ENCODE assay signal across 28 cellular contexts in genomic region chr12:42763682-42764081, GRCh38.
"Had no signal": no experiment of that assay in that cellular context is flagged by ENCODE, and none has a peak within 500 bp of the region (broad histone marks: within the 10 kb centered on the region; RNA-seq: fewer than 3 reads in every experiment).

No MANE protein-coding gene starts in this region.

- DNase-seq: activated CD4-positive, alpha-beta T cell treated with anti-CD3 and anti-CD28 coated beads for 36 hours; activated CD4-positive, alpha-beta T cell treated with anti-CD3 and anti-CD28 coated beads, Interleukin-2, amount 10 ng/mL, durations not matched to agents 7 days and 5 days; activated CD4-positive, alpha-beta T cell treated with anti-CD3 and anti-CD28 coated beads, Interleukin-2, amount 50 U/mL, for 48 hours; activated CD8-positive, alpha-beta T cell treated with anti-CD3 and anti-CD28 coated beads, Interleukin-2, amount 10 ng/mL, durations not matched to agents 7 days and 5 days; activated gamma-delta T cell treated with Interleukin-2 at 50 U/mL for 16 hours; activated naive CD4-positive, alpha-beta T cell treated with anti-CD3 and anti-CD28 coated beads for 36 hours; activated T-cell treated with anti-CD3 and anti-CD28 coated beads, Interleukin-2, amount 50 U/mL, for 4 hours; adrenal gland; cerebellar nuclear complex; NCI-H1092 treated with DMSO at 0.1 percent for 48 hours; NCI-H1436; NCI-H1694; NCI-H1930; NCI-H2081 treated with DMSO at 0.1 percent for 48 hours; NCI-H2171; NCI-H446; NCI-H510A treated with DMSO at 0.1 percent for 48 hours; NCI-H526 treated with DMSO at 0.1 percent for 48 hours; Peyer's patch; RPMI8226; SHP77 treated with DMSO at 0.1 percent for 48 hours; SK-N-SH had no signal

- H3K36me3 ChIP-seq: adrenal gland, Peyer's patch, SJSA1 had no signal

- H3K27me3 ChIP-seq: adrenal gland, Peyer's patch, SJSA1 had no signal

- H3K9me3 ChIP-seq: adrenal gland, Peyer's patch, SJSA1, SK-N-SH had no signal

- H3K27ac ChIP-seq: adrenal gland, Peyer's patch, SJSA1 had no signal

- H3K4me1 ChIP-seq: Peyer's patch had no signal

- H3K9me2 ChIP-seq: SK-N-SH had no signal

- ATAC-seq: activated CD4-positive, alpha-beta T cell treated with anti-CD3 and anti-CD28 coated beads for 36 hours; activated CD4-positive, CD25-positive, alpha-beta regulatory T cell treated with anti-CD3 and anti-CD28 coated beads, Interleukin-2, amount 50 U/mL, for 24 hours; activated CD8-positive, alpha-beta T cell treated with anti-CD3 and anti-CD28 coated beads, Interleukin-2, amount 10 ng/mL, durations not matched to agents 7 days and 5 days; activated naive CD4-positive, alpha-beta T cell treated with anti-CD3 and anti-CD28 coated beads, Interleukin-2, amount 50 U/mL, for 72 hours; activated T-cell treated with anti-CD3 and anti-CD28 coated beads, Interleukin-2, amount 50 U/mL, for 4 hours; WTC11 had no signal

- H3K9ac ChIP-seq: SK-N-SH had no signal

- H3K4me2 ChIP-seq: SK-N-SH had no signal

- FAIRE-seq: bronchial epithelial cell, TTC549 had no signal

- H3K4me3 ChIP-seq: adrenal gland, Peyer's patch, SJSA1 had no signal
